Comparison of ENCODE assay signal across 23 cellular contexts in genomic region chr12:121057794-121058193, GRCh38. TPM values are rescaled to one million over a fixed set of nuclear protein-coding genes. Genes with fewer than 3 reads are reported as not detected.
DNase-seq lines count a peak whose midpoint lies in the region; ATAC-seq, FAIRE-seq and TF ChIP-seq lines count a peak whose summit lies in the region.
"Had no signal": no experiment of that assay in that cellular context is flagged by ENCODE, and none has a peak within 500 bp of the region (broad histone marks: within the 10 kb centered on the region; RNA-seq: fewer than 3 reads in every experiment).

No MANE protein-coding gene starts in this region.

- POLR2A ChIA-PET in GM12878 (lab: Charles Lee): interaction anchor here (0.6 to 3.1 kb wide), 4 partner anchors 13 to 361 kb away, joined by 3 to 9 read pairs (median 3); no protein-coding TSS in a partner anchor

- peaks cover 10% of the 10 kb centered on the region for H3K4me1 ChIP-seq in GM12878 (ENCODE audit: control insufficient read depth, insufficient read depth, low read length)

- no peaks in the 10 kb centered on the region for H3K27me3 ChIP-seq in GM12878 (replicated peaks in 1 of 2; ENCODE audit: control insufficient read depth in 2 of 2, insufficient read depth in 2 of 2, low read length in 1 of 2)

- CTCF ChIA-PET in activated CD8-positive, alpha-beta memory T cell treated with anti-CD3 and anti-CD28 coated beads, Interleukin-2, amount 10 ng/mL, durations not matched to agents 7 days and 5 days (lab: Charles Lee): interaction anchor here (0.7 to 8.9 kb wide), 6 partner anchors 9 to 474 kb away, joined by 3 to 156 read pairs (median 4); no protein-coding TSS in a partner anchor
- CTCF ChIA-PET in GM12878 (lab: Yijun Ruan, JAX): interaction anchor here (0.9 to 5.6 kb wide), 3 partner anchors 38 to 385 kb away, joined by 3 to 80 read pairs (median 6); no protein-coding TSS in a partner anchor

- peaks cover 22% of the 10 kb centered on the region for H3K4me1 Mint-ChIP-seq in activated CD8-positive, alpha-beta memory T cell treated with anti-CD3 and anti-CD28 coated beads, Interleukin-2, amount 10 ng/mL, durations not matched to agents 7 days and 5 days
- H3K4me1 Mint-ChIP-seq in type B pancreatic cell (ENCODE audit: unreplicated experiment): no peaks in the 10 kb centered on the region

- SMC1A ChIA-PET in GM12878 (lab: Charles Lee; ENCODE audit: uncharacterized antibody, unreplicated experiment): interaction anchor here (0.6 to 1.5 kb wide), 4 partner anchors 20 to 53 kb away, joined by 3 to 4 read pairs (median 4); no protein-coding TSS in a partner anchor

- no peak overlapping the region for H3K4me2 ChIP-seq in GM12878 (ENCODE audit: control insufficient read depth, insufficient read depth)

- RAD21 ChIA-PET in GM12878 (lab: Charles Lee; ENCODE audit: unreplicated experiment): no interaction called here

- H3K27ac ChIP-seq in GM12878 (ENCODE audit: control insufficient read depth, insufficient read depth): no peak overlapping the region
- H3K27ac ChIP-seq: GM23248 had no signal

- H3K36me3 ChIP-seq in GM12878 (ENCODE audit: control insufficient read depth in 2 of 2, insufficient read depth in 2 of 2, low read length in 1 of 2): no peaks in the 10 kb centered on the region

- no peak overlapping the region for H3K4me3 ChIP-seq in GM12878
- H3K4me3 ChIP-seq: GM23248 had no signal

- WGBS in GM12878 (ENCODE audit: insufficient coverage, insufficient replicate concordance, low lambda C conversion rate, missing lambda C conversion rate): 48% methylated on average over 9 of the region's 9 CpGs

- in situ Hi-C loops in GM12878 (cut with MboI): no loop called here

- no peak for TF ChIP-seq RAD21 in GM12878 (IDR thresholded peaks at IDR 0.05; ENCODE audit: insufficient read depth, low read depth, low read length)

- no peaks in the 10 kb centered on the region for H3K79me2 ChIP-seq in GM12878 (ENCODE audit: control insufficient read depth, insufficient read depth, low read length)

- no peak for ATAC-seq in activated CD8-positive, alpha-beta memory T cell treated with anti-CD3 and anti-CD28 coated beads, Interleukin-2, amount 10 ng/mL, durations not matched to agents 7 days and 5 days
- ATAC-seq in GM12878 (no peak), left lobe of liver (no peak), HG03469 (IDR thresholded peaks at IDR 0.05; ENCODE audit: unreplicated experiment) (no peak)

- BruUV-seq in GM12878 (replicated peaks; lab: Mats Ljungman, UMichigan): no TSS peak

- no peak for TF ChIP-seq POLR2A in GM12878 (IDR thresholded peaks at IDR 0.05; ENCODE audit: low read depth, low read length)

- peak; percentile 33 for DNase-seq in activated CD8-positive, alpha-beta memory T cell treated with anti-CD3 and anti-CD28 coated beads for 24 hours
- no peak for DNase-seq in activated CD8-positive, alpha-beta memory T cell treated with anti-CD3 and anti-CD28 coated beads, Interleukin-2, amount 10 ng/mL, durations not matched to agents 7 days and 5 days
- DNase-seq in GM12878 (ENCODE audit: low read depth, low spot score): no peak
- DNase-seq in left lobe of liver (ENCODE audit: low spot score): peak; percentile 23
- peak; percentile 11 for DNase-seq in type B pancreatic cell (ENCODE audit: extremely low spot score, unreplicated experiment)
- DNase-seq in C1 segment of cervical spinal cord (lab: John Stamatoyannopoulos, UW): no peak
- no peak for DNase-seq in GM19240 (ENCODE audit: insufficient read length, low spot score)
- DNase-seq: EL, GF-D8, GM23248, HCEC 1CT, Karpas-422, MV-4-11, NCI-H1105 treated with DMSO at 0.1 percent for 48 hours, NCI-H1694, NCI-H2081, NCI-H446, NCI-H526, OCI-M1, Right ventricle myocardium superior had no signal

- TF ChIP-seq EP300 in GM12878 (IDR thresholded peaks at IDR 0.05; ENCODE audit: borderline replicate concordance in 1 of 2, control insufficient read depth in 1 of 2, low read depth in 2 of 2, low read length in 2 of 2): no peak

- no peak for FAIRE-seq in GM12878 (lab: Jason Lieb, UNC)
- FAIRE-seq: A204.1 had no signal

- no peak overlapping the region for H3K9ac ChIP-seq in GM12878 (ENCODE audit: control insufficient read depth, insufficient read depth, low read length)
- H3K9ac ChIP-seq: GM23248 had no signal

- intact Hi-C loops in GM12878 (cut with micrococcal nuclease; ENCODE audit: unreplicated experiment): no loop called here

- no peak overlapping the region for H3K4me3 Mint-ChIP-seq in activated CD8-positive, alpha-beta memory T cell treated with anti-CD3 and anti-CD28 coated beads, Interleukin-2, amount 10 ng/mL, durations not matched to agents 7 days and 5 days
- no peak overlapping the region for H3K4me3 Mint-ChIP-seq in type B pancreatic cell
- H3K4me3 Mint-ChIP-seq: B cell had no signal

- H3K9me3 ChIP-seq in GM12878 (replicated peaks; ENCODE audit: control insufficient read depth, insufficient read depth, low read length): no peaks in the 10 kb centered on the region

- no peaks in the 10 kb centered on the region for H3K9me3 Mint-ChIP-seq in activated CD8-positive, alpha-beta memory T cell treated with anti-CD3 and anti-CD28 coated beads, Interleukin-2, amount 10 ng/mL, durations not matched to agents 7 days and 5 days (ENCODE audit: low read depth)
- H3K9me3 Mint-ChIP-seq in type B pancreatic cell: no peaks in the 10 kb centered on the region

- H2AFZ ChIP-seq in GM12878 (ENCODE audit: control insufficient read depth, low read depth, low read length): peak overlapping the region; percentile 47
- H2AFZ ChIP-seq: GM23248 had no signal

- TF ChIP-seq CTCF in GM12878 (IDR thresholded peaks at IDR 0.05 in 2 of 3, conservative IDR thresholded peaks at IDR 0.05 in 1 of 3; ENCODE audit: control insufficient read depth in 2 of 3, extremely low read depth in 1 of 3, insufficient read depth in 1 of 3, low read depth in 3 of 3, low read length in 3 of 3): no peak
- TF ChIP-seq CTCF in type B pancreatic cell (conservative IDR thresholded peaks at IDR 0.05): no peak

- H3K36me3 Mint-ChIP-seq in activated CD8-positive, alpha-beta memory T cell treated with anti-CD3 and anti-CD28 coated beads, Interleukin-2, amount 10 ng/mL, durations not matched to agents 7 days and 5 days: no peaks in the 10 kb centered on the region
- H3K36me3 Mint-ChIP-seq in type B pancreatic cell: no peaks in the 10 kb centered on the region

- no peaks in the 10 kb centered on the region for H4K20me1 ChIP-seq in GM12878 (ENCODE audit: control insufficient read depth, insufficient read depth)

- H3K27me3 Mint-ChIP-seq in activated CD8-positive, alpha-beta memory T cell treated with anti-CD3 and anti-CD28 coated beads, Interleukin-2, amount 10 ng/mL, durations not matched to agents 7 days and 5 days: no peaks in the 10 kb centered on the region
- H3K27me3 Mint-ChIP-seq in type B pancreatic cell: peaks cover 4% of the 10 kb centered on the region

- H3K27ac Mint-ChIP-seq in activated CD8-positive, alpha-beta memory T cell treated with anti-CD3 and anti-CD28 coated beads, Interleukin-2, amount 10 ng/mL, durations not matched to agents 7 days and 5 days: no peak overlapping the region
- no peak overlapping the region for H3K27ac Mint-ChIP-seq in type B pancreatic cell
- H3K27ac Mint-ChIP-seq: B cell had no signal

TF ChIP-seq in GM12878, 131 proteins besides CTCF, POLR2A, EP300 and RAD21 (continues in another document):
- TF ChIP-seq HDAC6 (IDR thresholded peaks at IDR 0.05; ENCODE audit: unreplicated experiment): no peak
- no peak for TF ChIP-seq TARDBP (IDR thresholded peaks at IDR 0.05; ENCODE audit: borderline replicate concordance)

RNA-seq across cellular contexts. Expression of gene OASL, which starts 18.7 kb away (rescaled TPM):
- 100 to 1,000 TPM in 1 of 2 experiments, 10 to 100 TPM in 1; 55.3 to 135 TPM for total RNA-seq in activated CD8-positive, alpha-beta memory T cell treated with anti-CD3 and anti-CD28 coated beads, Interleukin-2, amount 10 ng/mL, durations not matched to agents 7 days and 5 days
- total RNA-seq in GM12878 (2013; cell fraction: nucleolus; rRNA removed): 2.0 and 2.4 TPM in 2 replicates
- total RNA-seq in GM12878 (2014; rRNA removed) (4.4 and 4.6 TPM in 2 replicates), GM12878 (2014; rRNA removed; fragmentation: Illumina TruSeq; extraction: Trizol) (2.3 and 3.4 TPM in 2 replicates), GM12878 (2021) (2.6 and 3.9 TPM in 2 replicates), left lobe of liver (2.5 TPM), type B pancreatic cell (ENCODE audit: low replicate concordance) (0.17 and 0.19 TPM in 2 replicates)
- polyA plus RNA-seq in GM12878 (2011; ENCODE audit: low read depth): 2.3 TPM
- polyA plus RNA-seq in GM12878 (2011; rRNA removed) (7.2 and 9.1 TPM in 2 replicates), GM12878 (2014; fragmentation: Illumina TruSeq; extraction: Trizol) (2.1 and 2.9 TPM in 2 replicates), GM12878 (2014; fragmentation: Nextera tagmentation; extraction: Ambion mirVana) (1 to 10 TPM; 2.5 to 2.7 TPM), GM12878 (2014; rRNA removed) (2.0 and 2.8 TPM in 2 replicates), GM12878 (2016; fragmentation: Nextera tagmentation; extraction: Ambion mirVana) (1 to 10 TPM; 2.6 to 2.7 TPM)
- 7.6 and 10.7 TPM in 2 replicates for polyA plus RNA-seq in GM12878 (2011; cell fraction: cytosol; rRNA removed)
- 2.0 and 2.8 TPM in 2 replicates for polyA plus RNA-seq in GM12878 (2011; cell fraction: nucleus; rRNA removed)
- 3.9 and 4.0 TPM in 2 replicates for polyA plus RNA-seq in GM12878 (2012)
- polyA minus RNA-seq in GM12878 (2011; rRNA and poly(A)+ RNA removed): 5.7 and 6.7 TPM in 2 replicates
- polyA minus RNA-seq in GM12878 (2011; cell fraction: cytosol; rRNA and poly(A)+ RNA removed): 1.5 and 2.3 TPM in 2 replicates
- polyA minus RNA-seq in GM12878 (2011; cell fraction: nucleus; rRNA and poly(A)+ RNA removed): 1.1 and 2.8 TPM in 2 replicates

RNA-seq across cellular contexts. Expression of gene C12orf43, which starts 41.5 kb away (rescaled TPM):
- total RNA-seq in activated CD8-positive, alpha-beta memory T cell treated with anti-CD3 and anti-CD28 coated beads, Interleukin-2, amount 10 ng/mL, durations not matched to agents 7 days and 5 days: 10 to 100 TPM; 16.4 to 24.6 TPM
- total RNA-seq in GM12878 (2013; cell fraction: nucleolus; rRNA removed): 16.6 and 17.9 TPM in 2 replicates
- total RNA-seq in GM12878 (2014; rRNA removed): 20.2 and 20.9 TPM in 2 replicates
- 14.9 and 15.2 TPM in 2 replicates for total RNA-seq in GM12878 (2014; rRNA removed; fragmentation: Illumina TruSeq; extraction: Trizol)
- total RNA-seq in GM12878 (2021): 21.8 and 24.9 TPM in 2 replicates
- 5.4 TPM for polyA plus RNA-seq in GM12878 (2011; ENCODE audit: low read depth)
- polyA plus RNA-seq in GM12878 (2011; rRNA removed): 10.0 and 14.0 TPM in 2 replicates
- polyA plus RNA-seq in GM12878 (2011; cell fraction: cytosol; rRNA removed): 15.4 and 22.4 TPM in 2 replicates
- 9.9 and 13.9 TPM in 2 replicates for polyA plus RNA-seq in GM12878 (2011; cell fraction: nucleus; rRNA removed)
- 10.2 and 11.2 TPM in 2 replicates for polyA plus RNA-seq in GM12878 (2012)
- polyA plus RNA-seq in GM12878 (2014; fragmentation: Illumina TruSeq; extraction: Trizol): 15.2 and 22.4 TPM in 2 replicates
- 10 to 100 TPM in 1 of 2 experiments, 1 to 10 TPM in 1; 7.5 to 10.2 TPM for polyA plus RNA-seq in GM12878 (2014; fragmentation: Nextera tagmentation; extraction: Ambion mirVana)
- polyA plus RNA-seq in GM12878 (2014; rRNA removed): 22.6 and 24.6 TPM in 2 replicates
- 10 to 100 TPM; 30.3 to 30.8 TPM for polyA plus RNA-seq in GM12878 (2016; fragmentation: Nextera tagmentation; extraction: Ambion mirVana)
- 5.4 and 10.1 TPM in 2 replicates for polyA minus RNA-seq in GM12878 (2011; rRNA and poly(A)+ RNA removed)
- 5.6 and 6.7 TPM in 2 replicates for polyA minus RNA-seq in GM12878 (2011; cell fraction: cytosol; rRNA and poly(A)+ RNA removed)
- 2.8 and 8.3 TPM in 2 replicates for polyA minus RNA-seq in GM12878 (2011; cell fraction: nucleus; rRNA and poly(A)+ RNA removed)
- 8.0 TPM for total RNA-seq in left lobe of liver
- total RNA-seq in type B pancreatic cell (ENCODE audit: low replicate concordance): 15.1 and 21.2 TPM in 2 replicates

Comparison
In these comparisons a context has a peak if more than half of its experiments do, and no peak if none do; other contexts are left out.
1. DNase-seq: peak in activated CD8-positive, alpha-beta memory T cell treated with anti-CD3 and anti-CD28 coated beads for 24 hours (single experiment), left lobe of liver (single experiment) and type B pancreatic cell (single experiment); none in activated CD8-positive, alpha-beta memory T cell treated with anti-CD3 and anti-CD28 coated beads, Interleukin-2, amount 10 ng/mL, durations not matched to agents 7 days and 5 days (single experiment), GM12878 (single experiment), C1 segment of cervical spinal cord (0 of 14) and GM19240 (single experiment).
2. RNA of gene OASL, which starts 18.7 kb away (total RNA-seq): 55.3 to 135 TPM in activated CD8-positive, alpha-beta memory T cell treated with anti-CD3 and anti-CD28 coated beads, Interleukin-2, amount 10 ng/mL, durations not matched to agents 7 days and 5 days; 2.0 to 4.6 TPM in GM12878, 2.5 TPM in left lobe of liver (single experiment) and 0.17 to 0.19 TPM in type B pancreatic cell; every median in the first group is over 4 times any median in the second.